ENCODE assay signal across 8 cellular contexts in genomic region chr3:129892486-129892856, GRCh38. TPM values are rescaled to one million over a fixed set of nuclear protein-coding genes. Genes with fewer than 3 reads are reported as not detected.
DNase-seq lines count a peak whose midpoint lies in the region; ATAC-seq and TF ChIP-seq lines count a peak whose summit lies in the region.

No MANE protein-coding gene starts in this region.

- no peaks in the 10 kb centered on the region for H3K9me3 ChIP-seq in WERI-Rb-1 (ENCODE audit: severe bottlenecking)

- TF ChIP-seq CTCF in WERI-Rb-1 (IDR thresholded peaks at IDR 0.05; ENCODE audit: low read depth, low read length): no peak
- TF ChIP-seq CTCF in progenitor cell of endocrine pancreas (IDR thresholded peaks at IDR 0.05; ENCODE audit: unreplicated experiment): no peak

- peaks cover 3% of the 10 kb centered on the region; the same call in 1 of the 2 replicates for H3K36me3 ChIP-seq in WERI-Rb-1

- peaks cover 5% of the 10 kb centered on the region for H3K9me3 Mint-ChIP-seq in progenitor cell of endocrine pancreas (ENCODE audit: low read depth)

- H3K27ac Mint-ChIP-seq in progenitor cell of endocrine pancreas: peak overlapping the region; percentile 99

- peak; percentile 39 for DNase-seq in NCI-H146 (lab: John Stamatoyannopoulos, UW)
- no peak for DNase-seq in NCI-H146 treated with DMSO at 0.1 percent for 48 hours (lab: John Stamatoyannopoulos, UW; ENCODE audit: unreplicated experiment)
- DNase-seq in WERI-Rb-1: no peak
- DNase-seq in epithelial cell of prostate (ENCODE audit: low read depth, low spot score): no peak
- DNase-seq in progenitor cell of endocrine pancreas (ENCODE audit: low spot score, unreplicated experiment): no peak
- no peak for DNase-seq in GM19240 (ENCODE audit: insufficient read length, low spot score)

- no peaks in the 10 kb centered on the region for H3K27me3 Mint-ChIP-seq in progenitor cell of endocrine pancreas

- peak overlapping the region; percentile 99 for H3K4me3 ChIP-seq in WERI-Rb-1 (ENCODE audit: low read depth, low read length)

- H3K4me3 Mint-ChIP-seq in progenitor cell of endocrine pancreas (ENCODE audit: low read depth): peak overlapping the region; percentile 96

- H3K4me1 Mint-ChIP-seq in progenitor cell of endocrine pancreas (ENCODE audit: low read depth): peaks cover 29% of the 10 kb centered on the region

- ATAC-seq in HG02759 (IDR thresholded peaks at IDR 0.05; ENCODE audit: unreplicated experiment): no peak
- ATAC-seq in GM21576 (IDR thresholded peaks at IDR 0.05; ENCODE audit: unreplicated experiment): no peak

- peaks cover 4% of the 10 kb centered on the region for H3K36me3 Mint-ChIP-seq in progenitor cell of endocrine pancreas (ENCODE audit: insufficient read depth)

- no peaks in the 10 kb centered on the region for H3K27me3 ChIP-seq in WERI-Rb-1 (ENCODE audit: insufficient read depth, low read depth, severe bottlenecking)

- H3K27ac ChIP-seq in WERI-Rb-1 (peak overlapping the region; percentile 96), epithelial cell of prostate (peak overlapping the region; percentile 79)

RNA-seq across cellular contexts. Expression of gene TMCC1, which starts 1.0 kb away (rescaled TPM):
- 52.5 and 54.0 TPM in 2 replicates for total RNA-seq in progenitor cell of endocrine pancreas
